ENCODE assay signal across 33 cellular contexts in genomic region chr13:31697290-31697689, GRCh38. TPM values are rescaled to one million over a fixed set of nuclear protein-coding genes. Genes with fewer than 3 reads are reported as not detected.
A peak's percentile ranks its signal among the peaks of the same experiment; 100 is the strongest.
DNase-seq lines count a peak whose midpoint lies in the region; ATAC-seq and TF ChIP-seq lines count a peak whose summit lies in the region.
"Had no signal": no experiment of that assay in that cellular context is flagged by ENCODE, and none has a peak within 500 bp of the region (broad histone marks: within the 10 kb centered on the region; RNA-seq: fewer than 3 reads in every experiment).

No MANE protein-coding gene starts in this region.

- intact Hi-C loops in naive thymus-derived CD4-positive, alpha-beta T cell (cut with micrococcal nuclease) = no loop called here
- intact Hi-C loops in CD4-positive, alpha-beta T cell (cut with DNase I, micrococcal nuclease) = no loop called here

- no peak for TF ChIP-seq CTCF in fibroblast of the aortic adventitia (IDR thresholded peaks at IDR 0.05; ENCODE audit: insufficient read depth, low read length)
- TF ChIP-seq CTCF in CD4-positive, alpha-beta T cell (IDR thresholded peaks at IDR 0.05) = no peak

- H3K4me3 ChIP-seq in fibroblast of the aortic adventitia (ENCODE audit: low read depth, low read length) = no peak overlapping the region
- H3K4me3 ChIP-seq in naive thymus-derived CD4-positive, alpha-beta T cell (ENCODE audit: low read length) = no peak overlapping the region
- H3K4me3 ChIP-seq: cardiac muscle cell, lower lobe of right lung, mucosa of descending colon, ovary, spleen, tibial nerve had no signal

- DNase-seq in AG08395 (ENCODE audit: low spot score) = peak; percentile 15
- peak; percentile 50 for DNase-seq in HT-29 (ENCODE audit: low spot score)
- peak; percentile 36 for DNase-seq in SW480 (ENCODE audit: low spot score)
- DNase-seq in fibroblast of the aortic adventitia (ENCODE audit: low read depth) = peak; percentile 64
- no peak for DNase-seq in C1 segment of cervical spinal cord (lab: John Stamatoyannopoulos, UW)
- DNase-seq in naive thymus-derived CD4-positive, alpha-beta T cell = no peak
- no peak for DNase-seq in CD4-positive, alpha-beta T cell
- DNase-seq: activated CD4-positive, alpha-beta T cell treated with anti-CD3 and anti-CD28 coated beads, Interleukin-2, amount 50 U/mL, for 4 hours; activated CD4-positive, CD25-positive, alpha-beta regulatory T cell; activated naive CD4-positive, alpha-beta T cell treated with Interleukin-2 at 50 U/mL for 16 hours; activated T-cell treated with anti-CD3 and anti-CD28 coated beads, Interleukin-2, amount 50 U/mL, for 72 hours; amniotic stem cell; DMS53; glutamatergic neuron; Karpas-422; lower lobe of right lung; mucosa of descending colon; NCI-H1048; NCI-H1694 treated with DMSO at 0.1 percent for 48 hours; NCI-H2171 treated with DMSO at 0.1 percent for 48 hours; NCI-H524 treated with DMSO at 0.1 percent for 48 hours; ovary; right cardiac atrium; spleen had no signal

- H3K36me3 Mint-ChIP-seq in naive thymus-derived CD4-positive, alpha-beta T cell = no peaks in the 10 kb centered on the region
- no peaks in the 10 kb centered on the region for H3K36me3 Mint-ChIP-seq in CD4-positive, alpha-beta T cell (ENCODE audit: low read depth)

- no peak for ATAC-seq in HG03095 (IDR thresholded peaks at IDR 0.05; ENCODE audit: unreplicated experiment)
- ATAC-seq in naive thymus-derived CD4-positive, alpha-beta T cell = no peak
- no peak for ATAC-seq in CD4-positive, alpha-beta T cell (ENCODE audit: poor library complexity)
- ATAC-seq: activated T-cell treated with anti-CD3 and anti-CD28 coated beads, Interleukin-2, amount 50 U/mL, for 72 hours; HepG2; lower lobe of right lung; mucosa of descending colon; right cardiac atrium had no signal

- no peaks in the 10 kb centered on the region for H3K27me3 ChIP-seq in naive thymus-derived CD4-positive, alpha-beta T cell (ENCODE audit: control insufficient read depth in 2 of 2, insufficient read depth in 2 of 2, low read length in 2 of 2)
- no peaks in the 10 kb centered on the region for H3K27me3 ChIP-seq in CD4-positive, alpha-beta T cell (ENCODE audit: control insufficient read depth, insufficient read depth, low read length)
- H3K27me3 ChIP-seq: cardiac muscle cell, ovary, spleen, tibial nerve had no signal

- H3K4me1 Mint-ChIP-seq in naive thymus-derived CD4-positive, alpha-beta T cell = no peaks in the 10 kb centered on the region
- no peaks in the 10 kb centered on the region for H3K4me1 Mint-ChIP-seq in CD4-positive, alpha-beta T cell (ENCODE audit: low read depth)

- no peaks in the 10 kb centered on the region for H3K36me3 ChIP-seq in naive thymus-derived CD4-positive, alpha-beta T cell (ENCODE audit: control insufficient read depth in 2 of 3, insufficient read depth in 3 of 3, low read length in 3 of 3)
- H3K36me3 ChIP-seq: cardiac muscle cell, lower lobe of right lung, ovary, spleen, tibial nerve had no signal

- H3K27ac ChIP-seq in naive thymus-derived CD4-positive, alpha-beta T cell (ENCODE audit: low read depth, low read length) = no peak overlapping the region
- H3K27ac ChIP-seq in CD4-positive, alpha-beta T cell (ENCODE audit: low read depth, low read length) = no peak overlapping the region
- H3K27ac ChIP-seq: cardiac muscle cell, lower lobe of right lung, ovary, spleen, tibial nerve had no signal

- H3K27ac Mint-ChIP-seq in naive thymus-derived CD4-positive, alpha-beta T cell = no peak overlapping the region
- H3K27ac Mint-ChIP-seq in CD4-positive, alpha-beta T cell = no peak overlapping the region
- H3K27ac Mint-ChIP-seq: activated T-cell treated with anti-CD3 and anti-CD28 coated beads, Interleukin-2, amount 50 U/mL, for 72 hours; dendritic cell treated with granulocyte-macrophage colony-stimulating factor and Interleukin-4, amounts not matched to agents 40 ng/mL and 50 ng/mL, for 4 days had no signal

- POLR2A ChIA-PET in naive thymus-derived CD4-positive, alpha-beta T cell (lab: Charles Lee) = no interaction called here
- POLR2A ChIA-PET in CD4-positive, alpha-beta T cell (lab: Charles Lee) = no interaction called here

- CTCF ChIA-PET in naive thymus-derived CD4-positive, alpha-beta T cell (lab: Charles Lee) = interaction anchor here (0.6 kb wide), 1 partner anchor 151 kb away, joined by 3 read pairs; no protein-coding TSS in a partner anchor
- CTCF ChIA-PET in CD4-positive, alpha-beta T cell (lab: Charles Lee) = no interaction called here

- H3K9me3 ChIP-seq in naive thymus-derived CD4-positive, alpha-beta T cell (ENCODE audit: control insufficient read depth in 2 of 3, low read length in 3 of 3) = no peaks in the 10 kb centered on the region
- H3K9me3 ChIP-seq in CD4-positive, alpha-beta T cell (ENCODE audit: control insufficient read depth, low read length) = no peaks in the 10 kb centered on the region
- H3K9me3 ChIP-seq: ovary had no signal

- peaks cover 0 to 42% (median 11%) of the 10 kb centered on the region in 11 donors for H3K9me3 Mint-ChIP-seq in naive thymus-derived CD4-positive, alpha-beta T cell
- H3K9me3 Mint-ChIP-seq in CD4-positive, alpha-beta T cell = peaks cover 10% of the 10 kb centered on the region

- no peaks in the 10 kb centered on the region for H3K4me1 ChIP-seq in naive thymus-derived CD4-positive, alpha-beta T cell (ENCODE audit: control insufficient read depth in 2 of 2, insufficient read depth in 2 of 2, low read length in 2 of 2)
- H3K4me1 ChIP-seq: lower lobe of right lung, spleen, tibial nerve had no signal

- H3K4me3 Mint-ChIP-seq in naive thymus-derived CD4-positive, alpha-beta T cell = no peak overlapping the region
- H3K4me3 Mint-ChIP-seq in CD4-positive, alpha-beta T cell = no peak overlapping the region
- H3K4me3 Mint-ChIP-seq: activated T-cell treated with anti-CD3 and anti-CD28 coated beads, Interleukin-2, amount 50 U/mL, for 72 hours; dendritic cell treated with granulocyte-macrophage colony-stimulating factor and Interleukin-4, amounts not matched to agents 40 ng/mL and 50 ng/mL, for 4 days had no signal

- H3K27me3 Mint-ChIP-seq in naive thymus-derived CD4-positive, alpha-beta T cell = peaks cover 0 to 8% (median 0%) of the 10 kb centered on the region in 5 donors
- peaks cover 4% of the 10 kb centered on the region for H3K27me3 Mint-ChIP-seq in CD4-positive, alpha-beta T cell
- H3K27me3 Mint-ChIP-seq: dendritic cell treated with granulocyte-macrophage colony-stimulating factor and Interleukin-4, amounts not matched to agents 40 ng/mL and 50 ng/mL, for 4 days had no signal

RNA-seq across cellular contexts. Expression of gene RXFP2, which starts 42.0 kb away (rescaled TPM):
- total RNA-seq in HT-29 (2014; rRNA removed; shearing (Covaris generic)) = not detected in 2 replicates
- not detected in 2 replicates for total RNA-seq in fibroblast of the aortic adventitia (ENCODE audit: low replicate concordance)
- total RNA-seq in naive thymus-derived CD4-positive, alpha-beta T cell = not detected
- polyA plus RNA-seq in naive thymus-derived CD4-positive, alpha-beta T cell = not detected
- not detected for total RNA-seq in CD4-positive, alpha-beta T cell
- total RNA-seq: activated T-cell treated with anti-CD3 and anti-CD28 coated beads, Interleukin-2, amount 50 U/mL, for 72 hours; cardiac muscle cell; fibroblast of lung; HepG2; lower lobe of right lung; mucosa of descending colon; right cardiac atrium; spleen; T-helper 1 cell treated with Interleukin-12 subunit alpha and Interleukin-12 subunit beta and Interleukin-4 antibody, amounts not matched to agents 30 ng/mL and 1 ng/mL, for 36 hours had no signal
- polyA plus RNA-seq: cardiac muscle cell, fibroblast of lung, HepG2, keratinocyte, neural cell, right cardiac atrium, spleen had no signal

Comparison
In these comparisons a context has a peak if more than half of its experiments do, and no peak if none do; other contexts are left out.
1. DNase-seq: peak in AG08395 (single experiment), HT-29 (single experiment), SW480 (single experiment) and fibroblast of the aortic adventitia (single experiment); none in C1 segment of cervical spinal cord (0 of 14), naive thymus-derived CD4-positive, alpha-beta T cell (0 of 9) and CD4-positive, alpha-beta T cell (0 of 10).